In genomic region chr6:28373925-28374324, GRCh38 we compare ENCODE assay signal across 2 cellular contexts.
TF ChIP-seq lines count a peak whose summit lies in the region.

No MANE protein-coding gene starts in this region.

TF ChIP-seq in HEK293, 187 proteins besides CTCF, POLR2A, EP300 and RAD21:
- TF ChIP-seq GLI2 (tag by site-specific recombination; IDR thresholded peaks at IDR 0.05; ENCODE audit: borderline replicate concordance, low read depth) (no peak), ZNF843 (tag by site-specific recombination; IDR thresholded peaks at IDR 0.05) (no peak), ZNF677 (tag by site-specific recombination; IDR thresholded peaks at IDR 0.05) (peak; percentile 47; the same call in 1 of the 2 replicates), ZSCAN23 (tag by site-specific recombination; IDR thresholded peaks at IDR 0.05) (no peak)

TF ChIP-seq in K562, 482 proteins besides CTCF, POLR2A, EP300 and RAD21:
- no peak for TF ChIP-seq NEUROD1 (IDR thresholded peaks at IDR 0.05; ENCODE audit: borderline replicate concordance, low read depth, low read length, partially characterized antibody)
- TF ChIP-seq FOXM1 (IDR thresholded peaks at IDR 0.05; ENCODE audit: low read depth), result no peak
- no peak for TF ChIP-seq FOXM1 (CRISPR knock-in tag; IDR thresholded peaks at IDR 0.05; ENCODE audit: low read depth)
- TF ChIP-seq, protein P1, sequence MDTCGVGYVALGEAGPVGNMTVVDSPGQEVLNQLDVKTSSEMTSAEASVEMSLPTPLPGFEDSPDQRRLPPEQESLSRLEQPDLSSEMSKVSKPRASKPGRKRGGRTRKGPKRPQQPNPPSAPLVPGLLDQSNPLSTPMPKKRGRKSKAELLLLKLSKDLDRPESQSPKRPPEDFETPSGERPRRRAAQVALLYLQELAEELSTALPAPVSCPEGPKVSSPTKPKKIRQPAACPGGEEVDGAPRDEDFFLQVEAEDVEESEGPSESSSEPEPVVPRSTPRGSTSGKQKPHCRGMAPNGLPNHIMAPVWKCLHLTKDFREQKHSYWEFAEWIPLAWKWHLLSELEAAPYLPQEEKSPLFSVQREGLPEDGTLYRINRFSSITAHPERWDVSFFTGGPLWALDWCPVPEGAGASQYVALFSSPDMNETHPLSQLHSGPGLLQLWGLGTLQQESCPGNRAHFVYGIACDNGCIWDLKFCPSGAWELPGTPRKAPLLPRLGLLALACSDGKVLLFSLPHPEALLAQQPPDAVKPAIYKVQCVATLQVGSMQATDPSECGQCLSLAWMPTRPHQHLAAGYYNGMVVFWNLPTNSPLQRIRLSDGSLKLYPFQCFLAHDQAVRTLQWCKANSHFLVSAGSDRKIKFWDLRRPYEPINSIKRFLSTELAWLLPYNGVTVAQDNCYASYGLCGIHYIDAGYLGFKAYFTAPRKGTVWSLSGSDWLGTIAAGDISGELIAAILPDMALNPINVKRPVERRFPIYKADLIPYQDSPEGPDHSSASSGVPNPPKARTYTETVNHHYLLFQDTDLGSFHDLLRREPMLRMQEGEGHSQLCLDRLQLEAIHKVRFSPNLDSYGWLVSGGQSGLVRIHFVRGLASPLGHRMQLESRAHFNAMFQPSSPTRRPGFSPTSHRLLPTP (IDR thresholded peaks at IDR 0.05; ENCODE audit: borderline replicate concordance, extremely low read depth, insufficient read length), result no peak
- TF ChIP-seq, protein P2, sequence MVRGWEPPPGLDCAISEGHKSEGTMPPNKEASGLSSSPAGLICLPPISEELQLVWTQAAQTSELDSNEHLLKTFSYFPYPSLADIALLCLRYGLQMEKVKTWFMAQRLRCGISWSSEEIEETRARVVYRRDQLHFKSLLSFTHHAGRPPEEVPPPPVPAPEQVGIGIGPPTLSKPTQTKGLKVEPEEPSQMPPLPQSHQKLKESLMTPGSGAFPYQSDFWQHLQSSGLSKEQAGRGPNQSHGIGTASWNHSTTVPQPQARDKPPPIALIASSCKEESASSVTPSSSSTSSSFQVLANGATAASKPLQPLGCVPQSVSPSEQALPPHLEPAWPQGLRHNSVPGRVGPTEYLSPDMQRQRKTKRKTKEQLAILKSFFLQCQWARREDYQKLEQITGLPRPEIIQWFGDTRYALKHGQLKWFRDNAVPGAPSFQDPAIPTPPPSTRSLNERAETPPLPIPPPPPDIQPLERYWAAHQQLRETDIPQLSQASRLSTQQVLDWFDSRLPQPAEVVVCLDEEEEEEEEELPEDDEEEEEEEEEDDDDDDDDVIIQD (CRISPR knock-in tag; IDR thresholded peaks at IDR 0.05), result no peak
- no peak for TF ChIP-seq ZNF133 (CRISPR knock-in tag; IDR thresholded peaks at IDR 0.05)
- TF ChIP-seq CHD1 (IDR thresholded peaks at IDR 0.05; ENCODE audit: low read length), result no peak
- no peak for TF ChIP-seq TOE1 (IDR thresholded peaks at IDR 0.05; ENCODE audit: borderline replicate concordance)
- TF ChIP-seq TOE1 (CRISPR knock-in tag; IDR thresholded peaks at IDR 0.05; ENCODE audit: borderline replicate concordance, low read depth), result no peak
- TF ChIP-seq MCM7 (IDR thresholded peaks at IDR 0.05), result no peak
- no peak for TF ChIP-seq BRCA1 (IDR thresholded peaks at IDR 0.05)
- TF ChIP-seq BRCA1 (CRISPR knock-in tag; IDR thresholded peaks at IDR 0.05), result no peak
- TF ChIP-seq SPI1 (IDR thresholded peaks at IDR 0.05; ENCODE audit: borderline replicate concordance, low read depth, low read length), result no peak
- peak in 1 of 2 experiments; percentile 71; a peak in 1 of 3 replicates for TF ChIP-seq CBX3 (IDR thresholded peaks at IDR 0.05; ENCODE audit: borderline replicate concordance in 1 of 2, low read length in 2 of 2)
- TF ChIP-seq, protein P3, sequence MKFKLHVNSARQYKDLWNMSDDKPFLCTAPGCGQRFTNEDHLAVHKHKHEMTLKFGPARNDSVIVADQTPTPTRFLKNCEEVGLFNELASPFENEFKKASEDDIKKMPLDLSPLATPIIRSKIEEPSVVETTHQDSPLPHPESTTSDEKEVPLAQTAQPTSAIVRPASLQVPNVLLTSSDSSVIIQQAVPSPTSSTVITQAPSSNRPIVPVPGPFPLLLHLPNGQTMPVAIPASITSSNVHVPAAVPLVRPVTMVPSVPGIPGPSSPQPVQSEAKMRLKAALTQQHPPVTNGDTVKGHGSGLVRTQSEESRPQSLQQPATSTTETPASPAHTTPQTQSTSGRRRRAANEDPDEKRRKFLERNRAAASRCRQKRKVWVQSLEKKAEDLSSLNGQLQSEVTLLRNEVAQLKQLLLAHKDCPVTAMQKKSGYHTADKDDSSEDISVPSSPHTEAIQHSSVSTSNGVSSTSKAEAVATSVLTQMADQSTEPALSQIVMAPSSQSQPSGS (CRISPR knock-in tag; IDR thresholded peaks at IDR 0.05), result no peak
- no peak for TF ChIP-seq ZNF785 (CRISPR knock-in tag; IDR thresholded peaks at IDR 0.05)
- TF ChIP-seq ZNF764 (CRISPR knock-in tag; IDR thresholded peaks at IDR 0.05; ENCODE audit: low read depth), result no peak
- no peak for TF ChIP-seq WHSC1 (IDR thresholded peaks at IDR 0.05; ENCODE audit: low read length)
- 0 out of 2 replicates have a peak, but pooled peaks have one; percentile 10 for TF ChIP-seq POLR2H (tag; IDR thresholded peaks at IDR 0.05; ENCODE audit: low read depth)
- TF ChIP-seq ILF3 (IDR thresholded peaks at IDR 0.05; ENCODE audit: borderline replicate concordance), result no peak
- no peak for TF ChIP-seq STAG1 (CRISPR knock-in tag; IDR thresholded peaks at IDR 0.05; ENCODE audit: borderline replicate concordance)
- no peak for TF ChIP-seq ZFP36 (IDR thresholded peaks at IDR 0.05; ENCODE audit: low read depth, low read length, partially characterized antibody)
- no peak for TF ChIP-seq ARHGAP35 (IDR thresholded peaks at IDR 0.05; ENCODE audit: partially characterized antibody)
- no peak for TF ChIP-seq LCOR (CRISPR knock-in tag; IDR thresholded peaks at IDR 0.05)
- TF ChIP-seq KHSRP (IDR thresholded peaks at IDR 0.05), result no peak
- TF ChIP-seq TRIM28 (IDR thresholded peaks at IDR 0.05), result peak; percentile 57; the same call in 1 of the 2 replicates
- TF ChIP-seq TAF15 (IDR thresholded peaks at IDR 0.05; ENCODE audit: low read depth, low read length), result no peak
- TF ChIP-seq ZBTB1 (CRISPR knock-in tag; IDR thresholded peaks at IDR 0.05; ENCODE audit: borderline replicate concordance, low read depth), result no peak
- TF ChIP-seq ZNF696 (CRISPR knock-in tag; conservative IDR thresholded peaks at IDR 0.05), result no peak
- no peak for TF ChIP-seq ELF4 (CRISPR knock-in tag; IDR thresholded peaks at IDR 0.05)
